In genomic region chr2:151315381-151315903, GRCh38 we compare ENCODE assay signal across 2 cellular contexts.
TF ChIP-seq lines count a peak whose summit lies in the region.

No MANE protein-coding gene starts in this region.

TF ChIP-seq in HepG2, 621 proteins besides CTCF, POLR2A, EP300 and RAD21:
- no peak for TF ChIP-seq ZNF570 (CRISPR knock-in tag; IDR thresholded peaks at IDR 0.05; ENCODE audit: borderline replicate concordance)
- TF ChIP-seq, protein P1, sequence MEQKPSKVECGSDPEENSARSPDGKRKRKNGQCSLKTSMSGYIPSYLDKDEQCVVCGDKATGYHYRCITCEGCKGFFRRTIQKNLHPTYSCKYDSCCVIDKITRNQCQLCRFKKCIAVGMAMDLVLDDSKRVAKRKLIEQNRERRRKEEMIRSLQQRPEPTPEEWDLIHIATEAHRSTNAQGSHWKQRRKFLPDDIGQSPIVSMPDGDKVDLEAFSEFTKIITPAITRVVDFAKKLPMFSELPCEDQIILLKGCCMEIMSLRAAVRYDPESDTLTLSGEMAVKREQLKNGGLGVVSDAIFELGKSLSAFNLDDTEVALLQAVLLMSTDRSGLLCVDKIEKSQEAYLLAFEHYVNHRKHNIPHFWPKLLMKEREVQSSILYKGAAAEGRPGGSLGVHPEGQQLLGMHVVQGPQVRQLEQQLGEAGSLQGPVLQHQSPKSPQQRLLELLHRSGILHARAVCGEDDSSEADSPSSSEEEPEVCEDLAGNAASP (CRISPR knock-in tag; IDR thresholded peaks at IDR 0.05; ENCODE audit: borderline replicate concordance), result no peak
- no peak for TF ChIP-seq ZNF136 (CRISPR knock-in tag; IDR thresholded peaks at IDR 0.05; ENCODE audit: low read depth)

TF ChIP-seq in SK-N-SH, 30 proteins besides CTCF, POLR2A, EP300 and RAD21:
- TF ChIP-seq EZH2phosphoT487 (IDR thresholded peaks at IDR 0.05; ENCODE audit: borderline replicate concordance, low read depth) (no peak), MXI1 (IDR thresholded peaks at IDR 0.05; ENCODE audit: low read depth, low read length) (no peak), RFX5 (IDR thresholded peaks at IDR 0.05; ENCODE audit: low read length) (no peak), PBX3 (IDR thresholded peaks at IDR 0.05) (no peak), NFIC (IDR thresholded peaks at IDR 0.05; ENCODE audit: borderline replicate concordance) (no peak), RXRA (IDR thresholded peaks at IDR 0.05; ENCODE audit: borderline replicate concordance, low read depth) (no peak), TAF1 (IDR thresholded peaks at IDR 0.05; ENCODE audit: borderline replicate concordance, low read depth, low read length) (no peak)
